In the genomic region with DNA sequence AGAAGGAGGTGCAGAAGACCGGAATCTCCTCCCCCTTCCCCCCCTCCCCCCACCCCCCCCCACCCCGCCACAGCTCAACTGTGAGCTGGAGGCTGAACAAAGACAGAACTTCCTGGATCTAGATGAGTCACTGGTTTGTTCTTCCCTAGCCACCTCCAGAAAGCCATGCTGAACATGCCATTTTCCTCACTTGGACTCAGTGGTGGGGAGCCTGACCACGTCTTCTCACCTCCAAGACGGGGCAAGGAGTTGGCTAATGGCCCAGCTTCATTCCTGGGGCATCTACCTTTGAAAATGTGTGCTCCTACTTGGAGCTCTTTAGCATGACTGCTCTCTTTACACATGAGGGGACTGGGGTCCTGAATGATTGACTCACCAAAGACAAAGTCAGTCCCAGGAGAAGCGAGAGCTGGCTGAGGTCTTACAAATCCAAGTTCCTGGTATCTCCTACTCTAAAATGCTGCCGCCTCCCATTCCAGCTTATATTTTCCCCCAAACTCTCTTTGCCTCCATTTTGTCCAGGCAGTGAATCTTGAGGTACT, we compare ENCODE assay signal across 1 cellular context.
TF ChIP-seq lines count a peak whose summit lies in the region.

No MANE protein-coding gene starts in this region.

TF ChIP-seq in H1, 55 proteins besides CTCF, POLR2A, EP300 and RAD21:
- TF ChIP-seq TAF7 (optimal IDR thresholded peaks at IDR 0.05; ENCODE audit: borderline replicate concordance, low read depth, low read length) (no peak), SIN3A (conservative IDR thresholded peaks at IDR 0.05 in 1 of 2, IDR thresholded peaks at IDR 0.05 in 1 of 2; ENCODE audit: low read depth in 1 of 2, low read length in 2 of 2) (no peak), POU5F1 (IDR thresholded peaks at IDR 0.05; ENCODE audit: low read depth, low read length) (no peak), YY1 (IDR thresholded peaks at IDR 0.05; ENCODE audit: low read depth, low read length) (no peak), CTBP2 (IDR thresholded peaks at IDR 0.05; ENCODE audit: borderline replicate concordance, insufficient read depth, insufficient read length, low read length) (no peak), EGR1 (IDR thresholded peaks at IDR 0.05; ENCODE audit: borderline replicate concordance, low read depth, low read length) (no peak), MAFK (IDR thresholded peaks at IDR 0.05; ENCODE audit: low read depth, low read length) (no peak), POLR2AphosphoS5 (IDR thresholded peaks at IDR 0.05; ENCODE audit: low read depth, low read length) (no peak)
TF ChIP-seq in H1: peak in this region for 0.
